ENCODE assay signal across 19 cellular contexts in the genomic region with DNA sequence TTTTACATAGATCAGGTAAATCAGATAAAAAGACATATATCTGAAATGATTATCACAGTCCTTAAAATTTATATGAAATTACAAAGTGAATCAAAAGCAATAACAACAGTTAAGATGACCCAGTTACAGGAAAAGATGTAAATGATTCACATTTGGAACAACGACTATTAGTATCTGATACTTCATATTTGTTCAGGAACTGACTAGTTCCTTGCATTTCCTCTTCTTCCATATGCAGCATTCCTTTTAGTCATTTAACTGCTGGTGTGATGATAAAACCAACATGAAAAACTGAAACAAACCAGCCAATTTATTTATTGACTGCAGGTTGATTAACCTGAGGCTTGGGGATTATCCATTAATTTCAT.
A peak's percentile ranks its signal among the peaks of the same experiment; 100 is the strongest.
DNase-seq lines count a peak whose midpoint lies in the region; ATAC-seq lines count a peak whose summit lies in the region.
"Had no signal": no experiment of that assay in that cellular context is flagged by ENCODE, and none has a peak within 500 bp of the region (broad histone marks: within the 10 kb centered on the region; RNA-seq: fewer than 3 reads in every experiment).

No MANE protein-coding gene starts in this region.

- H2AFZ ChIP-seq in mesenchymal stem cell (ENCODE audit: low read depth, low read length): no peak overlapping the region

- H2BK120ac ChIP-seq in mesenchymal stem cell (ENCODE audit: low read depth, low read length): no peak overlapping the region

- no peak overlapping the region for H4K8ac ChIP-seq in mesenchymal stem cell (ENCODE audit: low read length)

- H3K4me3 Mint-ChIP-seq in T-helper 2 cell treated with Interferon-gamma antibody and Interleukin-4, amounts not matched to agents 5 μg/mL and 100 μg/mL, for 36 hours: peak overlapping the region; percentile 50
- peak overlapping the region; percentile 4 for H3K4me3 Mint-ChIP-seq in activated naive CD8-positive, alpha-beta T cell treated with anti-CD3 and anti-CD28 coated beads, Interleukin-2, amount 50 U/mL, for 24 hours

- no peak for ATAC-seq in activated naive CD8-positive, alpha-beta T cell treated with anti-CD3 and anti-CD28 coated beads, Interleukin-2, amount 50 U/mL, for 24 hours
- ATAC-seq in GM18873 (IDR thresholded peaks at IDR 0.05; ENCODE audit: low FRiP score, unreplicated experiment): no peak
- ATAC-seq: HepG2 had no signal

- peaks cover 24% of the 10 kb centered on the region for H3K36me3 Mint-ChIP-seq in T-helper 2 cell treated with Interferon-gamma antibody and Interleukin-4, amounts not matched to agents 5 μg/mL and 100 μg/mL, for 36 hours (ENCODE audit: low read depth)
- H3K36me3 Mint-ChIP-seq in activated naive CD8-positive, alpha-beta T cell treated with anti-CD3 and anti-CD28 coated beads, Interleukin-2, amount 50 U/mL, for 24 hours (ENCODE audit: low read depth): no peaks in the 10 kb centered on the region

- no peaks in the 10 kb centered on the region for H3K4me1 ChIP-seq in mesenchymal stem cell (ENCODE audit: control insufficient read depth, insufficient read depth, low read depth, low read length)
- H3K4me1 ChIP-seq: prostate gland had no signal

- no peak overlapping the region for H3K14ac ChIP-seq in mesenchymal stem cell (ENCODE audit: low read length in 2 of 2)

- peaks cover 2% of the 10 kb centered on the region for H3K9me3 Mint-ChIP-seq in T-helper 2 cell treated with Interferon-gamma antibody and Interleukin-4, amounts not matched to agents 5 μg/mL and 100 μg/mL, for 36 hours
- H3K9me3 Mint-ChIP-seq in activated naive CD8-positive, alpha-beta T cell treated with anti-CD3 and anti-CD28 coated beads, Interleukin-2, amount 50 U/mL, for 24 hours: no peaks in the 10 kb centered on the region

- H4K91ac ChIP-seq in mesenchymal stem cell (ENCODE audit: low read length): no peak overlapping the region

- no peak for DNase-seq in T-helper 2 cell treated with Interferon-gamma antibody and Interleukin-4, amounts not matched to agents 5 μg/mL and 100 μg/mL, for 36 hours (ENCODE audit: low spot score)
- DNase-seq in T-helper 2 cell (no peak), HCEC 1CT (peak; percentile 27), mesenchymal stem cell (no peak), superior temporal gyrus (ENCODE audit: extremely low spot score) (no peak)
- no peak for DNase-seq in activated naive CD8-positive, alpha-beta T cell treated with anti-CD3 and anti-CD28 coated beads, Interleukin-2, amount 50 U/mL, for 24 hours
- DNase-seq in activated CD4-positive, CD25-positive, alpha-beta regulatory T cell (lab: John Stamatoyannopoulos, UW): no peak
- DNase-seq: 8988T; DMS 273 treated with DMSO at 0.1 percent for 48 hours; NCI-H146; NCI-H2227 treated with DMSO at 0.1 percent for 48 hours; NK-92 treated with Interleukin-12 subunit alpha and Interleukin-12 subunit beta, amount 100 ng/mL, for 24 hours; RPMI8226 had no signal

- peaks cover 10% of the 10 kb centered on the region for H3K79me1 ChIP-seq in mesenchymal stem cell (replicated peaks; ENCODE audit: low read length, poor library complexity, severe bottlenecking)

- no CpG with 5 or more reads among the region's 1 CpG for WGBS in mesenchymal stem cell

- peak overlapping the region in 1 of 2 experiments; percentile 56 for H3K4me3 ChIP-seq in mesenchymal stem cell (ENCODE audit: insufficient read depth in 1 of 2, low read depth in 1 of 2, low read length in 2 of 2)
- H3K4me3 ChIP-seq: BLaER1 treated with 17β-estradiol and CSF1 and Interleukin-3, amounts not matched to agents 10 nM and 100 nM; MG63; prostate gland; tibial nerve had no signal

- H3K27me3 Mint-ChIP-seq in T-helper 2 cell treated with Interferon-gamma antibody and Interleukin-4, amounts not matched to agents 5 μg/mL and 100 μg/mL, for 36 hours (ENCODE audit: low read depth): no peaks in the 10 kb centered on the region
- H3K27me3 Mint-ChIP-seq in activated naive CD8-positive, alpha-beta T cell treated with anti-CD3 and anti-CD28 coated beads, Interleukin-2, amount 50 U/mL, for 24 hours: no peaks in the 10 kb centered on the region

- no peak overlapping the region for H2AK5ac ChIP-seq in mesenchymal stem cell (ENCODE audit: low read length, severe bottlenecking)

- peak overlapping the region; percentile 88 for H3K9ac ChIP-seq in mesenchymal stem cell (ENCODE audit: low read length)
- H3K9ac ChIP-seq: BLaER1 treated with 17β-estradiol and CSF1 and Interleukin-3, amounts not matched to agents 10 nM and 100 nM had no signal

- peak overlapping the region; percentile 71 for H3K27ac Mint-ChIP-seq in T-helper 2 cell treated with Interferon-gamma antibody and Interleukin-4, amounts not matched to agents 5 μg/mL and 100 μg/mL, for 36 hours
- peak overlapping the region; percentile 67 for H3K27ac Mint-ChIP-seq in activated naive CD8-positive, alpha-beta T cell treated with anti-CD3 and anti-CD28 coated beads, Interleukin-2, amount 50 U/mL, for 24 hours

- H2BK12ac ChIP-seq in mesenchymal stem cell (ENCODE audit: low read length in 2 of 2): no peak overlapping the region

- no peak overlapping the region for H2BK5ac ChIP-seq in mesenchymal stem cell (ENCODE audit: low read depth, low read length, poor library complexity, severe bottlenecking)

- no peaks in the 10 kb centered on the region for H3K27me3 ChIP-seq in mesenchymal stem cell (ENCODE audit: control insufficient read depth in 1 of 2, insufficient read depth in 1 of 2, low read length in 2 of 2)
- H3K27me3 ChIP-seq: BLaER1 treated with 17β-estradiol and CSF1 and Interleukin-3, amounts not matched to agents 10 nM and 100 nM; MG63; tibial nerve had no signal

- no peak overlapping the region for H3K23ac ChIP-seq in mesenchymal stem cell (ENCODE audit: low read length in 2 of 2)

- H3K4ac ChIP-seq in mesenchymal stem cell (ENCODE audit: low read depth in 1 of 2, low read length in 2 of 2): no peak overlapping the region

- H3K4me1 Mint-ChIP-seq in T-helper 2 cell treated with Interferon-gamma antibody and Interleukin-4, amounts not matched to agents 5 μg/mL and 100 μg/mL, for 36 hours (ENCODE audit: low read depth): peaks cover 63% of the 10 kb centered on the region
- H3K4me1 Mint-ChIP-seq in activated naive CD8-positive, alpha-beta T cell treated with anti-CD3 and anti-CD28 coated beads, Interleukin-2, amount 50 U/mL, for 24 hours: peaks cover 78% of the 10 kb centered on the region

- peaks cover 0 to 10% of the 10 kb centered on the region in 2 experiments for H3K36me3 ChIP-seq in mesenchymal stem cell (ENCODE audit: control insufficient read depth in 1 of 2, insufficient read depth in 2 of 2, low read depth in 1 of 2, low read length in 2 of 2)
- H3K36me3 ChIP-seq: BLaER1 treated with 17β-estradiol and CSF1 and Interleukin-3, amounts not matched to agents 10 nM and 100 nM; prostate gland; tibial nerve had no signal

- no peak overlapping the region for H3K4me2 ChIP-seq in mesenchymal stem cell (ENCODE audit: low read length, poor library complexity, severe bottlenecking)
- H3K4me2 ChIP-seq: BLaER1 treated with 17β-estradiol and CSF1 and Interleukin-3, amounts not matched to agents 10 nM and 100 nM had no signal

- no peak overlapping the region for H3K18ac ChIP-seq in mesenchymal stem cell (ENCODE audit: low read depth in 1 of 2, low read length in 2 of 2)

- H2BK15ac ChIP-seq in mesenchymal stem cell (ENCODE audit: low read depth, poor library complexity, severe bottlenecking): no peak overlapping the region

- H3K9me3 ChIP-seq in mesenchymal stem cell (ENCODE audit: control insufficient read depth, low read length): no peaks in the 10 kb centered on the region
- H3K9me3 ChIP-seq: BLaER1 treated with 17β-estradiol and CSF1 and Interleukin-3, amounts not matched to agents 10 nM and 100 nM; MG63; prostate gland; tibial nerve had no signal

- peak overlapping the region; percentile 74 for H3K27ac ChIP-seq in mesenchymal stem cell (ENCODE audit: low read length, poor library complexity, severe bottlenecking)
- H3K27ac ChIP-seq: BLaER1 treated with 17β-estradiol and CSF1 and Interleukin-3, amounts not matched to agents 10 nM and 100 nM; prostate gland; tibial nerve had no signal
